ENCODE assay signal across 9 cellular contexts in genomic region chr22:37229012-37229804, GRCh38. TPM values are rescaled to one million over a fixed set of nuclear protein-coding genes. Genes with fewer than 3 reads are reported as not detected.
DNase-seq lines count a peak whose midpoint lies in the region; ATAC-seq and TF ChIP-seq lines count a peak whose summit lies in the region.
"Had no signal": no experiment of that assay in that cellular context is flagged by ENCODE, and none has a peak within 500 bp of the region (broad histone marks: within the 10 kb centered on the region; RNA-seq: fewer than 3 reads in every experiment).

No MANE protein-coding gene starts in this region.

- no peaks in the 10 kb centered on the region for H4K20me1 ChIP-seq in OCI-LY7 (ENCODE audit: insufficient read depth, low read length)

- H3K9me3 ChIP-seq in OCI-LY7 (ENCODE audit: low read length), result no peaks in the 10 kb centered on the region
- H3K9me3 ChIP-seq: heart right ventricle had no signal

- TF ChIP-seq CTCF in OCI-LY7 (conservative IDR thresholded peaks at IDR 0.05; ENCODE audit: low read length) (no peak), choroid plexus epithelial cell (conservative IDR thresholded peaks at IDR 0.05; ENCODE audit: low read depth, low read length) (no peak)

- H3K79me2 ChIP-seq in OCI-LY7 (ENCODE audit: insufficient read depth, low read depth, low read length), result peaks cover 11% of the 10 kb centered on the region; the same call in 1 of the 2 replicates

- ATAC-seq in GM21786 (IDR thresholded peaks at IDR 0.05; ENCODE audit: unreplicated experiment) (no peak), HG03159 (IDR thresholded peaks at IDR 0.05; ENCODE audit: unreplicated experiment) (no peak)

- H3K9me2 ChIP-seq in OCI-LY7 (ENCODE audit: insufficient read depth, low read length), result no peaks in the 10 kb centered on the region

- CTCF ChIA-PET in OCI-LY7 (lab: Charles Lee; ENCODE audit: unreplicated experiment), result interaction anchor here (1.5 to 2.2 kb wide), 3 partner anchors 15 to 32 kb away, joined by 6 to 20 read pairs (median 7); partner anchors contain the start of gene RAC2

- intact Hi-C loops in OCI-LY7 (cut with micrococcal nuclease; ENCODE audit: unreplicated experiment), result no loop called here

- POLR2A ChIA-PET in OCI-LY7 (lab: Charles Lee), result interaction anchor here (0.8 to 3.3 kb wide), 7 partner anchors 9 to 31 kb away, joined by 3 to 26 read pairs (median 5); partner anchors contain the start of gene RAC2

- no TSS peak for BruUV-seq in OCI-LY7 (replicated peaks; lab: Mats Ljungman, UMichigan)

- H3K4me3 ChIP-seq in OCI-LY7 (ENCODE audit: low read depth, low read length, poor library complexity, severe bottlenecking) (peak overlapping the region; percentile 28), choroid plexus epithelial cell (ENCODE audit: low read depth, low read length) (no peak overlapping the region)

- peak overlapping the region; percentile 74 for H3K4me2 ChIP-seq in OCI-LY7 (ENCODE audit: low read length)

- DNase-seq in GM04504 (ENCODE audit: low read depth), result peak; percentile 67
- peak; percentile 61 for DNase-seq in OCI-LY7 (ENCODE audit: low spot score)
- DNase-seq in choroid plexus epithelial cell (ENCODE audit: low read depth), result peak; percentile 86
- DNase-seq in pulmonary artery endothelial cell (ENCODE audit: low read depth, low spot score), result peak; percentile 22
- no peak for DNase-seq in mucosa of gallbladder (ENCODE audit: low spot score)
- no peak for DNase-seq in NCI-H2081 treated with DMSO at 0.1 percent for 48 hours (lab: John Stamatoyannopoulos, UW)

- peak overlapping the region; percentile 89 for H3K27ac ChIP-seq in OCI-LY7 (ENCODE audit: low read depth, low read length, poor library complexity, severe bottlenecking)

- no peak overlapping the region for H2AFZ ChIP-seq in OCI-LY7 (ENCODE audit: low read length)

- peaks cover 83% of the 10 kb centered on the region for H3K4me1 ChIP-seq in OCI-LY7 (ENCODE audit: insufficient read depth, low read length, poor library complexity, severe bottlenecking)

- peaks cover 90% of the 10 kb centered on the region for H3K36me3 ChIP-seq in OCI-LY7 (ENCODE audit: insufficient read depth, low read length)

RNA-seq across cellular contexts. Expression of gene RAC2, which starts 14.9 kb away (rescaled TPM):
- 91.5 and 142 TPM in 2 replicates for total RNA-seq in OCI-LY7 (2014; rRNA removed; shearing (Covaris generic))
- total RNA-seq in OCI-LY7 (2022), result 321 and 331 TPM in 2 replicates
- 19.4 and 36.8 TPM in 2 replicates for total RNA-seq in pulmonary artery endothelial cell
- 46.4 TPM for total RNA-seq in mucosa of gallbladder

RNA-seq across cellular contexts. Expression of gene SSTR3, which starts 16.9 kb away (rescaled TPM):
- total RNA-seq in OCI-LY7 (2014; rRNA removed; shearing (Covaris generic)), result 0.05 and 0.25 TPM in 2 replicates
- total RNA-seq in OCI-LY7 (2022), result 0.30 TPM in 2 replicates
- not detected in 2 replicates for total RNA-seq in pulmonary artery endothelial cell
- total RNA-seq in mucosa of gallbladder, result 0.06 TPM
- total RNA-seq: heart right ventricle had no signal

RNA-seq across cellular contexts. Expression of gene C1QTNF6, which starts 41.2 kb away (rescaled TPM):
- 6.8 and 7.3 TPM in 2 replicates for total RNA-seq in OCI-LY7 (2014; rRNA removed; shearing (Covaris generic))
- total RNA-seq in OCI-LY7 (2022) (18.7 and 19.6 TPM in 2 replicates), pulmonary artery endothelial cell (10.7 and 16.5 TPM in 2 replicates), mucosa of gallbladder (7.2 TPM)

RNA-seq across cellular contexts. Expression of gene CYTH4, which starts 53.1 kb away (rescaled TPM):
- total RNA-seq in OCI-LY7 (2014; rRNA removed; shearing (Covaris generic)), result 20.6 and 35.0 TPM in 2 replicates
- total RNA-seq in OCI-LY7 (2022) (24.8 and 28.1 TPM in 2 replicates), pulmonary artery endothelial cell (under 0.01 and 0.11 TPM in 2 replicates), mucosa of gallbladder (24.1 TPM)

Comparison
In these comparisons a context has a peak if more than half of its experiments do, and no peak if none do; other contexts are left out.
1. DNase-seq: peak in GM04504 (single experiment), OCI-LY7 (single experiment), choroid plexus epithelial cell (single experiment) and pulmonary artery endothelial cell (single experiment); none in mucosa of gallbladder (single experiment) and NCI-H2081 treated with DMSO at 0.1 percent for 48 hours (single experiment).